In genomic region chr1:227666286-227666685, GRCh38 we compare ENCODE assay signal across 21 cellular contexts.
A peak's percentile ranks its signal among the peaks of the same experiment; 100 is the strongest.
DNase-seq lines count a peak whose midpoint lies in the region; TF ChIP-seq lines count a peak whose summit lies in the region.
"Had no signal": no experiment of that assay in that cellular context is flagged by ENCODE, and none has a peak within 500 bp of the region (broad histone marks: within the 10 kb centered on the region; RNA-seq: fewer than 3 reads in every experiment).

No MANE protein-coding gene starts in this region.

- peaks cover 34% of the 10 kb centered on the region for H3K36me3 Mint-ChIP-seq in endodermal cell (ENCODE audit: low read depth)

- no peak overlapping the region for H3K4me2 ChIP-seq in GM23248 (ENCODE audit: unreplicated experiment)

- peaks cover 91% of the 10 kb centered on the region for H3K9me3 Mint-ChIP-seq in endodermal cell

- H3K9me2 ChIP-seq in GM23248 (ENCODE audit: insufficient read depth), result no peaks in the 10 kb centered on the region

- in situ Hi-C loops in GM23248 (cut with MboI), result no loop called here

- H3K79me2 ChIP-seq in GM23248 (ENCODE audit: insufficient read depth), result no peaks in the 10 kb centered on the region

- TF ChIP-seq CTCF in endodermal cell (conservative IDR thresholded peaks at IDR 0.05) (no peak), right atrium auricular region (IDR thresholded peaks at IDR 0.05) (no peak)

- H3K4me1 ChIP-seq in GM23248 (ENCODE audit: insufficient read depth) (no peaks in the 10 kb centered on the region), endodermal cell (ENCODE audit: control insufficient read depth, insufficient read depth, low read length) (no peaks in the 10 kb centered on the region), right atrium auricular region (no peaks in the 10 kb centered on the region)
- H3K4me1 ChIP-seq: Peyer's patch, SJCRH30 had no signal

- peak; percentile 5 for DNase-seq in AG08395 (ENCODE audit: low spot score)
- DNase-seq in GM23248, result peak; percentile 16
- DNase-seq in endodermal cell, result no peak
- DNase-seq in stromal cell of bone marrow (ENCODE audit: low read depth), result peak; percentile 6
- no peak for DNase-seq in right atrium auricular region (ENCODE audit: low spot score)
- no peak for DNase-seq in activated CD4-positive, alpha-beta T cell treated with anti-CD3 and anti-CD28 coated beads for 48 hours
- DNase-seq in activated naive CD4-positive, alpha-beta T cell (lab: John Stamatoyannopoulos, UW), result no peak
- DNase-seq: AML-193; C1 segment of cervical spinal cord; CD8-positive, alpha-beta T cell; DND-41; NCI-H1105; NCI-H146; NCI-H2029 treated with DMSO at 0.1 percent for 48 hours; NCI-H2171; NCI-H524 treated with DMSO at 0.1 percent for 48 hours; NCI-H82; Peyer's patch; SJCRH30; T-cell had no signal

- no peak overlapping the region for H3K27ac Mint-ChIP-seq in endodermal cell
- H3K27ac Mint-ChIP-seq: CD8-positive, alpha-beta T cell; T-cell had no signal

- H3K27me3 Mint-ChIP-seq in endodermal cell (ENCODE audit: insufficient read depth), result no peaks in the 10 kb centered on the region
- H3K27me3 Mint-ChIP-seq: T-cell had no signal

- no peak overlapping the region for H2AFZ ChIP-seq in GM23248

- H3K9ac ChIP-seq in GM23248 (no peak overlapping the region), endodermal cell (ENCODE audit: extremely low read depth, low read length, poor library complexity, severe bottlenecking) (no peak overlapping the region)

- no peaks in the 10 kb centered on the region for H3K4me1 Mint-ChIP-seq in endodermal cell
- H3K4me1 Mint-ChIP-seq: T-cell had no signal

- H3K27ac ChIP-seq in GM23248 (no peak overlapping the region), endodermal cell (ENCODE audit: low read depth, low read length) (no peak overlapping the region), right atrium auricular region (no peak overlapping the region)
- H3K27ac ChIP-seq: Peyer's patch, SJCRH30 had no signal

- H3K36me3 ChIP-seq in GM23248 (ENCODE audit: low read depth), result no peaks in the 10 kb centered on the region
- H3K36me3 ChIP-seq in endodermal cell (ENCODE audit: control insufficient read depth, insufficient read depth, low read length), result peaks cover 8% of the 10 kb centered on the region
- H3K36me3 ChIP-seq in right atrium auricular region, result peaks cover 2% of the 10 kb centered on the region
- H3K36me3 ChIP-seq: Peyer's patch, SJCRH30 had no signal

- no peaks in the 10 kb centered on the region for H3F3A ChIP-seq in GM23248 (ENCODE audit: insufficient read depth)

- 52 to 54% methylated on average over 2 of the region's 2 CpGs for WGBS in GM23248 (ENCODE audit: low coverage in 1 of 2, low lambda C conversion rate in 2 of 2, missing lambda C conversion rate in 2 of 2), 2 experiments
- WGBS in endodermal cell (ENCODE audit: insufficient coverage in 1 of 2, insufficient read length in 1 of 2), 2 experiments, result 92 to 93% methylated on average over 2 of the region's 2 CpGs

- H3K9me3 ChIP-seq in GM23248 (ENCODE audit: low read depth), result peaks cover 7% of the 10 kb centered on the region
- peaks cover 87% of the 10 kb centered on the region for H3K9me3 ChIP-seq in endodermal cell (ENCODE audit: control insufficient read depth, low read length)
- peaks cover 41 to 100% of the 10 kb centered on the region in 2 donors for H3K9me3 ChIP-seq in right atrium auricular region

- no peak overlapping the region for H3K4me3 ChIP-seq in GM23248
- peak overlapping the region; percentile 22 for H3K4me3 ChIP-seq in endodermal cell (ENCODE audit: low read length)
- H3K4me3 ChIP-seq in right atrium auricular region, result no peak overlapping the region
- H3K4me3 ChIP-seq: K562, Peyer's patch, SJCRH30 had no signal

- H3K27me3 ChIP-seq in GM23248 (replicated peaks; ENCODE audit: insufficient read depth) (no peaks in the 10 kb centered on the region), endodermal cell (ENCODE audit: control insufficient read depth, insufficient read depth, low read length, poor library complexity, severe bottlenecking) (no peaks in the 10 kb centered on the region), right atrium auricular region (no peaks in the 10 kb centered on the region)
- H3K27me3 ChIP-seq: Peyer's patch, SJCRH30 had no signal

- H4K20me1 ChIP-seq in GM23248 (ENCODE audit: insufficient read depth), result no peaks in the 10 kb centered on the region

- H3K4me3 Mint-ChIP-seq in endodermal cell, result no peak overlapping the region
- H3K4me3 Mint-ChIP-seq: CD8-positive, alpha-beta T cell; T-cell had no signal

Comparison
In these comparisons a context has a peak if more than half of its experiments do, and no peak if none do; other contexts are left out.
1. DNase-seq: peak in AG08395 (single experiment), GM23248 (single experiment) and stromal cell of bone marrow (single experiment); none in endodermal cell (single experiment), right atrium auricular region (single experiment), activated CD4-positive, alpha-beta T cell treated with anti-CD3 and anti-CD28 coated beads for 48 hours (single experiment) and activated naive CD4-positive, alpha-beta T cell (0 of 4).